ENCODE assay signal across 8 cellular contexts in genomic region chr9:112333639-112334318, GRCh38. TPM values are rescaled to one million over a fixed set of nuclear protein-coding genes. Genes with fewer than 3 reads are reported as not detected.
DNase-seq lines count a peak whose midpoint lies in the region; ATAC-seq and TF ChIP-seq lines count a peak whose summit lies in the region.

No MANE protein-coding gene starts in this region.

- no peaks in the 10 kb centered on the region for H3K27me3 Mint-ChIP-seq in activated naive CD8-positive, alpha-beta T cell

- WGBS in ovary, 3 donors, result 0 to 1% (median 0%) methylated on average over 22 to 71 of the region's 72 CpGs
- WGBS in thyroid gland, 2 donors, result 1% methylated on average over 15 to 31 of the region's 72 CpGs

- no peaks in the 10 kb centered on the region for H3K9me3 ChIP-seq in ovary
- no peaks in the 10 kb centered on the region for H3K9me3 ChIP-seq in thyroid gland

- ATAC-seq in HG02623 (IDR thresholded peaks at IDR 0.05; ENCODE audit: unreplicated experiment), result peak; percentile 72
- peak; percentile 73; the same call in 2 of the 3 replicates for ATAC-seq in SK-N-SH treated with all-trans-retinoic acid at 6 μM for 48 hours

- H3K4me3 ChIP-seq in GM12865 (ENCODE audit: low read depth, low read length) (peak overlapping the region; percentile 98), ovary (peak overlapping the region; percentile 95), thyroid gland (replicated peaks in 1 of 3) (peak overlapping the region; percentile 4 to 83 (median 39))

- H3K27me3 ChIP-seq in ovary, result no peaks in the 10 kb centered on the region
- no peaks in the 10 kb centered on the region for H3K27me3 ChIP-seq in thyroid gland

- H3K9me3 Mint-ChIP-seq in activated naive CD8-positive, alpha-beta T cell (ENCODE audit: low read depth), result no peaks in the 10 kb centered on the region

- peak overlapping the region; percentile 97 for H3K27ac Mint-ChIP-seq in activated naive CD8-positive, alpha-beta T cell

- H3K36me3 Mint-ChIP-seq in activated naive CD8-positive, alpha-beta T cell, result no peaks in the 10 kb centered on the region

- DNase-seq in GM12865 (ENCODE audit: low read depth) (peak; percentile 98), NCI-H1092 (lab: John Stamatoyannopoulos, UW) (peak; percentile 95), head of caudate nucleus (peak in 41 of 42 donors; percentile 70 to 97 (median 93)), ovary (peak; percentile 94 to 98 (median 96)), thyroid gland (peak; percentile 93 to 96)

- H3K27ac ChIP-seq in ovary, result peak overlapping the region; percentile 93 to 99
- peak overlapping the region; percentile 98 to 99 (median 98) for H3K27ac ChIP-seq in thyroid gland

- peaks cover 37% of the 10 kb centered on the region for H3K4me1 Mint-ChIP-seq in activated naive CD8-positive, alpha-beta T cell (ENCODE audit: low read depth)

- intact Hi-C loops in head of caudate nucleus (cut with DNase I), result loop anchor here (2.0 to 10.0 kb wide), 2 partner anchors 45 to 239 kb away; no protein-coding TSS in a partner anchor
- intact Hi-C loops in ovary (cut with DNase I), result loop anchor here in 1 of 4 donors (5.0 kb wide), 1 partner anchor 166 kb away; no protein-coding TSS in a partner anchor
- intact Hi-C loops in thyroid gland (cut with DNase I), result no loop called here

- no peak for TF ChIP-seq POLR2A in ovary (IDR thresholded peaks at IDR 0.05)
- no peak for TF ChIP-seq POLR2A in thyroid gland (IDR thresholded peaks at IDR 0.05)

- peak overlapping the region; percentile 95 for H3K4me3 Mint-ChIP-seq in activated naive CD8-positive, alpha-beta T cell

- TF ChIP-seq CTCF in GM12865 (IDR thresholded peaks at IDR 0.05; ENCODE audit: insufficient read depth, low read depth, low read length, missing control alignments), result peak; percentile 33
- peak; percentile 47 to 58 (median 53) for TF ChIP-seq CTCF in ovary (IDR thresholded peaks at IDR 0.05)
- peak; percentile 30 to 83 (median 55) for TF ChIP-seq CTCF in thyroid gland (IDR thresholded peaks at IDR 0.05)

- TF ChIP-seq EP300 in ovary (IDR thresholded peaks at IDR 0.05), result no peak

- H3K4me1 ChIP-seq in ovary (ENCODE audit: insufficient read depth), result no peaks in the 10 kb centered on the region
- peaks cover 0 to 7% of the 10 kb centered on the region in 2 donors for H3K4me1 ChIP-seq in thyroid gland

- H3K36me3 ChIP-seq in ovary (no peaks in the 10 kb centered on the region), thyroid gland (no peaks in the 10 kb centered on the region)

TF ChIP-seq in SK-N-SH treated with all-trans-retinoic acid at 6 μM for 48 hours, 23 proteins besides CTCF, POLR2A, EP300 and RAD21:
- no peak for TF ChIP-seq TCF4 (CRISPR knock-in tag; IDR thresholded peaks at IDR 0.05; ENCODE audit: borderline replicate concordance)
- TF ChIP-seq SNAI2 (CRISPR knock-in tag; IDR thresholded peaks at IDR 0.05), result 0 out of 2 replicates have a peak, but pooled peaks have one; percentile 79

RNA-seq across cellular contexts. Expression of gene PTBP3, which starts 0.4 kb away (rescaled TPM):
- total RNA-seq in ovary, result 10 to 100 TPM; 27.7 to 40.2 (median 32.3) TPM
- polyA plus RNA-seq in ovary, result 10 to 100 TPM in 1 of 2 donors, 1 to 10 TPM in 1; 9.4 to 29.3 TPM
- total RNA-seq in thyroid gland, result 10 to 100 TPM; 33.7 to 89.1 (median 42.4) TPM

RNA-seq across cellular contexts. Expression of gene HSDL2, which starts 46.1 kb away (rescaled TPM):
- total RNA-seq in ovary (10 to 100 TPM; 44.8 to 79.9 (median 66.1) TPM), thyroid gland (10 to 100 TPM; 37.8 to 54.8 (median 43.8) TPM)
- polyA plus RNA-seq in ovary, result 10 to 100 TPM; 51.9 to 71.6 TPM

Comparison
In these comparisons a context has a peak if more than half of its experiments do, and no peak if none do; other contexts are left out.
1. Peak in every context shown above with its lines: DNase-seq, ATAC-seq, H3K4me3 ChIP-seq and H3K27ac ChIP-seq.
2. H3K4me3 ChIP-seq: peak in every context shown above with its lines; median percentile 98 in GM12865; 95 in ovary; 39 in thyroid gland.